Comparison of ENCODE assay signal across 8 cellular contexts in the genomic region with DNA sequence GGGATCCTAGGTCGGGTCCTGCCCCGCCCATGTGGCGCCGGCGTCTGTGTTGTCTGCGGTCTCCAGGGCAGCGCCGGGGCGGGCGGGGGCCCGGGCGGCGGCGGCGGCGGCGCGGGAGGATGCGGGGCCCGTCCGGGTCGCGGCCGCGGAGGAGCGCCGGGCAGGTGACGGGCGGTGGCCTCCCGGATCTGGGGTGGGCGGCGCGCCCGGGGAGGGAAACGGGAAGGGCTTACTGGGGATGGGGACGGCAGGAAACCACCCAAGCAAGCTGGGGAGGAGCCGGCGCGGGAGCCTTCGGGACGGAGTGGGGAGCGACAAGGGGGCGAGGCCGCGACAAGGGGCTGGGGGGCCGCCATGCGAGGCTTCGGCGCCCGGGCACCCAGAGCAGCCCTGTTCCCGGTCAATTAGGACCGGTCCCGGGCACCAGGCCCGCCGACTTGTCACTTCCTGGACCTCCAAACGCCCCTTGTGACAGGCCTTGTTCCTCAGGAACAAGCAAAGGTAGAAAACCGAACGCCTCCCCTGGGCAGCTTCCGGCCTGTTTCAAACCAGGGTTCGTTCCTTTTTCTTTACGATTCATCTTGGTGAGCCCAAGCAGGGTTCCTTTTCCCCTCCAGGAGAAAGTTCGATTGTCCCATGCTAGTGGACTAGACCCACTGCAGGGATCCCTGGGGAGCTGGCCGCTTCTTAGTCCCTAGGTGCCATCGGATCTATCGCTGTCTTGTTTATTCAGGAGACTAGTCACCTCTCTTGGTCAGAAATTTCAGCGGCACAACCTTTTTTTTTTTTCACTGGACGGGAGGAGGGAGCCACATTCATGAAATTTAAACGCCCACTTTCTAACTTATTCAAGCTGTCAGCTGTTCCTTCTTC. TPM values are rescaled to one million over a fixed set of nuclear protein-coding genes. Genes with fewer than 3 reads are reported as not detected.
DNase-seq lines count a peak whose midpoint lies in the region; ATAC-seq, FAIRE-seq and TF ChIP-seq lines count a peak whose summit lies in the region.

No MANE protein-coding gene starts in this region.

- H3K27me3 ChIP-seq in GM12878 (replicated peaks in 1 of 2; ENCODE audit: control insufficient read depth in 2 of 2, insufficient read depth in 2 of 2, low read length in 1 of 2) (no peaks in the 10 kb centered on the region), iPS-15b (ENCODE audit: control insufficient read depth, insufficient read depth, low read length) (peaks cover 14% of the 10 kb centered on the region), gastrocnemius medialis (peaks cover 24 to 30% (median 30%) of the 10 kb centered on the region in 3 donors)

- intact Hi-C loops in GM12878 (cut with micrococcal nuclease; ENCODE audit: unreplicated experiment) = no loop called here
- intact Hi-C loops in gastrocnemius medialis (cut with DNase I; ENCODE audit: low total_unique reads) = no loop called here

- RAD21 ChIA-PET in GM12878 (lab: Charles Lee; ENCODE audit: unreplicated experiment) = interaction anchor here (0.7 to 2.2 kb wide), 14 partner anchors 8 to 174 kb away, joined by 3 to 14 read pairs (median 4); no protein-coding TSS in a partner anchor

- in situ Hi-C loops in GM12878 (cut with MboI) (no loop called here), gastrocnemius medialis (cut with MboI; ENCODE audit: low sequenced_read_pairs in 4 of 4) (no loop called here)

- FAIRE-seq in GM12878 (lab: Jason Lieb, UNC) = peak; percentile 47

- WGBS in GM12878 (ENCODE audit: insufficient coverage, insufficient replicate concordance, low lambda C conversion rate, missing lambda C conversion rate) = under 1% methylated on average over 38 of the region's 68 CpGs

- POLR2A ChIA-PET in GM12878 (lab: Charles Lee) = interaction anchor here (0.7 to 1.5 kb wide), 10 partner anchors 8 to 184 kb away, joined by 3 to 8 read pairs (median 4); a partner anchor contains a TSS

- 0 out of 4 replicates have a peak, but pooled peaks of 1 of the 2 experiments have one; percentile 17 for TF ChIP-seq EP300 in GM12878 (IDR thresholded peaks at IDR 0.05; ENCODE audit: borderline replicate concordance in 1 of 2, control insufficient read depth in 1 of 2, low read depth in 2 of 2, low read length in 2 of 2)

- H4K20me1 ChIP-seq in GM12878 (ENCODE audit: control insufficient read depth, insufficient read depth) = no peaks in the 10 kb centered on the region

- peak; percentile 76 for DNase-seq in GM12865 (ENCODE audit: low read depth)
- DNase-seq in HS-5 (ENCODE audit: low read depth) = peak; percentile 20
- peak; percentile 11 to 56 (median 24) for DNase-seq in T-helper 2 cell
- DNase-seq in GM12878 (ENCODE audit: low read depth, low spot score) = no peak
- DNase-seq in gastrocnemius medialis = peak in 1 of 2 donors; percentile 4
- no peak for DNase-seq in dedifferentiated amniotic fluid mesenchymal stem cell (ENCODE audit: extremely low spot score)
- no peak for DNase-seq in SHP77 treated with DMSO at 0.1 percent for 48 hours (lab: John Stamatoyannopoulos, UW)

- peak overlapping the region; percentile 86 for H2AFZ ChIP-seq in GM12878 (ENCODE audit: control insufficient read depth, low read depth, low read length)

- no peaks in the 10 kb centered on the region; the same call in 1 of the 2 replicates for H3K4me1 ChIP-seq in GM12878 (ENCODE audit: control insufficient read depth, insufficient read depth, low read length)
- H3K4me1 ChIP-seq in iPS-15b (ENCODE audit: control insufficient read depth, insufficient read depth, low read length) = peaks cover 12% of the 10 kb centered on the region
- H3K4me1 ChIP-seq in gastrocnemius medialis = peaks cover 0 to 4% of the 10 kb centered on the region in 2 donors

- H3K4me2 ChIP-seq in GM12878 (ENCODE audit: control insufficient read depth, insufficient read depth) = peak overlapping the region; percentile 81

- ATAC-seq in GM12878 (peak; percentile 67), gastrocnemius medialis (peak in 1 of 2 donors; percentile 41)

- no peak for TF ChIP-seq RAD21 in GM12878 (IDR thresholded peaks at IDR 0.05; ENCODE audit: insufficient read depth, low read depth, low read length)

- TSS peak; percentile 94 for BruUV-seq in GM12878 (replicated peaks; lab: Mats Ljungman, UMichigan)

- H3K9ac ChIP-seq in GM12878 (ENCODE audit: control insufficient read depth, insufficient read depth, low read length) = peak overlapping the region; percentile 69
- H3K9ac ChIP-seq in iPS-15b (ENCODE audit: low read depth, low read length) = peak overlapping the region; percentile 51

- peak overlapping the region; percentile 71 for H3K27ac ChIP-seq in GM12878 (ENCODE audit: control insufficient read depth, insufficient read depth)
- H3K27ac ChIP-seq in gastrocnemius medialis = peak overlapping the region; percentile 6 to 45 (median 32)

- peak; percentile 53; the same call in 1 of the 2 replicates for TF ChIP-seq POLR2A in GM12878 (IDR thresholded peaks at IDR 0.05; ENCODE audit: low read depth, low read length)
- no peak for TF ChIP-seq POLR2A in gastrocnemius medialis (IDR thresholded peaks at IDR 0.05)

- CTCF ChIA-PET in GM12878 (lab: Yijun Ruan, JAX) = interaction anchor here (0.9 to 1.5 kb wide), 9 partner anchors 10 to 175 kb away, joined by 3 to 8 read pairs (median 4); no protein-coding TSS in a partner anchor

- peak overlapping the region; percentile 59 for H3K4me3 ChIP-seq in GM12865 (ENCODE audit: low read depth, low read length)
- H3K4me3 ChIP-seq in GM12878 = peak overlapping the region; percentile 76
- peak overlapping the region; percentile 73 for H3K4me3 ChIP-seq in iPS-15b (ENCODE audit: low read depth, low read length)
- H3K4me3 ChIP-seq in gastrocnemius medialis = peak overlapping the region; percentile 49 to 75 (median 58)

- no peaks in the 10 kb centered on the region for H3K79me2 ChIP-seq in GM12878 (ENCODE audit: control insufficient read depth, insufficient read depth, low read length)

- SMC1A ChIA-PET in GM12878 (lab: Charles Lee; ENCODE audit: uncharacterized antibody, unreplicated experiment) = interaction anchor here (0.6 to 8.2 kb wide), 8 partner anchors 10 to 445 kb away, joined by 3 to 146 read pairs (median 6); no protein-coding TSS in a partner anchor

- H3K9me3 ChIP-seq in GM12878 (replicated peaks; ENCODE audit: control insufficient read depth, insufficient read depth, low read length) (no peaks in the 10 kb centered on the region), iPS-15b (ENCODE audit: control insufficient read depth, insufficient read depth, low read length) (no peaks in the 10 kb centered on the region), gastrocnemius medialis (no peaks in the 10 kb centered on the region)

- TF ChIP-seq CTCF in GM12865 (IDR thresholded peaks at IDR 0.05; ENCODE audit: insufficient read depth, low read depth, low read length, missing control alignments) (no peak), GM12878 (IDR thresholded peaks at IDR 0.05 in 2 of 3, conservative IDR thresholded peaks at IDR 0.05 in 1 of 3; ENCODE audit: control insufficient read depth in 2 of 3, extremely low read depth in 1 of 3, insufficient read depth in 1 of 3, low read depth in 3 of 3, low read length in 3 of 3) (no peak), gastrocnemius medialis (IDR thresholded peaks at IDR 0.05 in 4 of 5, conservative IDR thresholded peaks at IDR 0.05 in 1 of 5) (no peak)

- H3K36me3 ChIP-seq in GM12878 (ENCODE audit: control insufficient read depth in 2 of 2, insufficient read depth in 2 of 2, low read length in 1 of 2) = no peaks in the 10 kb centered on the region
- H3K36me3 ChIP-seq in iPS-15b (ENCODE audit: control insufficient read depth, insufficient read depth, low read length) = no peaks in the 10 kb centered on the region
- no peaks in the 10 kb centered on the region for H3K36me3 ChIP-seq in gastrocnemius medialis

RNA-seq across cellular contexts. Expression of a gene that starts 0.5 kb away (rescaled TPM):
- total RNA-seq in GM12878 (2013; cell fraction: nucleolus; rRNA removed) = 30.2 and 30.7 TPM in 2 replicates
- total RNA-seq in GM12878 (2014; rRNA removed) (4.7 and 5.6 TPM in 2 replicates), GM12878 (2014; rRNA removed; fragmentation: Illumina TruSeq; extraction: Trizol) (5.5 and 5.8 TPM in 2 replicates), GM12878 (2021) (4.4 and 5.1 TPM in 2 replicates), gastrocnemius medialis (1 to 10 TPM in 1 of 4 donors, under 1 TPM in 3; 0.16 to 1.3 (median 0.22) TPM)
- 0.55 TPM for polyA plus RNA-seq in GM12878 (2011; ENCODE audit: low read depth)
- polyA plus RNA-seq in GM12878 (2011; rRNA removed) (7.1 and 9.1 TPM in 2 replicates), GM12878 (2014; fragmentation: Illumina TruSeq; extraction: Trizol) (5.9 and 7.4 TPM in 2 replicates), GM12878 (2014; fragmentation: Nextera tagmentation; extraction: Ambion mirVana) (1 to 10 TPM in 1 of 2 experiments, under 1 TPM in 1; 0.90 to 1.8 TPM), GM12878 (2014; rRNA removed) (3.7 and 4.6 TPM in 2 replicates), GM12878 (2016; fragmentation: Nextera tagmentation; extraction: Ambion mirVana) (1 to 10 TPM; 5.4 to 7.1 TPM)
- polyA plus RNA-seq in GM12878 (2011; cell fraction: cytosol; rRNA removed) = 3.9 and 4.1 TPM in 2 replicates
- 4.0 and 4.7 TPM in 2 replicates for polyA plus RNA-seq in GM12878 (2011; cell fraction: nucleus; rRNA removed)
- 0.60 and 1.2 TPM in 2 replicates for polyA plus RNA-seq in GM12878 (2012)
- 4.5 and 6.7 TPM in 2 replicates for polyA minus RNA-seq in GM12878 (2011; rRNA and poly(A)+ RNA removed)
- 2.1 and 3.0 TPM in 2 replicates for polyA minus RNA-seq in GM12878 (2011; cell fraction: cytosol; rRNA and poly(A)+ RNA removed)
- 4.5 and 6.9 TPM in 2 replicates for polyA minus RNA-seq in GM12878 (2011; cell fraction: nucleus; rRNA and poly(A)+ RNA removed)

RNA-seq across cellular contexts. Expression of a gene that starts 44.7 kb away (rescaled TPM):
- total RNA-seq in GM12878 (2013; cell fraction: nucleolus; rRNA removed) = 9.3 and 11.0 TPM in 2 replicates
- total RNA-seq in GM12878 (2014; rRNA removed) (2.1 and 2.7 TPM in 2 replicates), GM12878 (2014; rRNA removed; fragmentation: Illumina TruSeq; extraction: Trizol) (5.0 and 5.3 TPM in 2 replicates), GM12878 (2021) (1.4 and 1.5 TPM in 2 replicates), gastrocnemius medialis (1 to 10 TPM in 1 of 4 donors, not detected in 3; 1.0 TPM)
- polyA plus RNA-seq in GM12878 (2011; ENCODE audit: low read depth) = not detected
- polyA plus RNA-seq in GM12878 (2011; rRNA removed) (35.6 and 51.2 TPM in 2 replicates), GM12878 (2014; fragmentation: Illumina TruSeq; extraction: Trizol) (6.4 and 7.4 TPM in 2 replicates), GM12878 (2014; fragmentation: Nextera tagmentation; extraction: Ambion mirVana) (1 to 10 TPM; 2.8 to 3.1 TPM), GM12878 (2014; rRNA removed) (1.1 and 4.4 TPM in 2 replicates), GM12878 (2016; fragmentation: Nextera tagmentation; extraction: Ambion mirVana) (1 to 10 TPM in 1 of 2 experiments, under 1 TPM in 1; 0.76 to 1.2 TPM)
- 17.4 and 19.2 TPM in 2 replicates for polyA plus RNA-seq in GM12878 (2011; cell fraction: cytosol; rRNA removed)
- 4.5 and 6.6 TPM in 2 replicates for polyA plus RNA-seq in GM12878 (2011; cell fraction: nucleus; rRNA removed)
- 0.11 and 0.25 TPM in 2 replicates for polyA plus RNA-seq in GM12878 (2012)
- 23.8 and 29.8 TPM in 2 replicates for polyA minus RNA-seq in GM12878 (2011; rRNA and poly(A)+ RNA removed)
- 9.9 and 11.3 TPM in 2 replicates for polyA minus RNA-seq in GM12878 (2011; cell fraction: cytosol; rRNA and poly(A)+ RNA removed)
- polyA minus RNA-seq in GM12878 (2011; cell fraction: nucleus; rRNA and poly(A)+ RNA removed) = 3.6 and 4.2 TPM in 2 replicates

Comparison
In these comparisons a context has a peak if more than half of its experiments do, and no peak if none do; other contexts are left out.
1. DNase-seq: peak in GM12865 (single experiment), HS-5 (single experiment) and T-helper 2 cell (5 of 5); none in GM12878 (single experiment), dedifferentiated amniotic fluid mesenchymal stem cell (single experiment) and SHP77 treated with DMSO at 0.1 percent for 48 hours (single experiment).
2. Peak in every context shown above with its lines, with median percentiles within 50 percentile points of each other: H3K4me3 ChIP-seq.